35 cellular contexts compared by ENCODE assay signal in genomic region chr11:71135112-71135511, GRCh38.
"Had no signal": no experiment of that assay in that cellular context is flagged by ENCODE, and none has a peak within 500 bp of the region (broad histone marks: within the 10 kb centered on the region; RNA-seq: fewer than 3 reads in every experiment).

No MANE protein-coding gene starts in this region.

- H3K27ac Mint-ChIP-seq: activated CD4-positive, alpha-beta memory T cell treated with anti-CD3 and anti-CD28 coated beads, Interleukin-2, amount 10 ng/mL, durations not matched to agents 7 days and 5 days; activated CD4-positive, alpha-beta T cell treated with anti-CD3 and anti-CD28 coated beads for 36 hours; activated CD4-positive, alpha-beta T cell treated with anti-CD3 and anti-CD28 coated beads, Interleukin-2, amount 10 ng/mL, durations not matched to agents 7 days and 5 days; activated CD8-positive, alpha-beta memory T cell treated with anti-CD3 and anti-CD28 coated beads, Interleukin-2, amount 10 ng/mL, durations not matched to agents 7 days and 5 days; activated CD8-positive, alpha-beta T cell treated with anti-CD3 and anti-CD28 coated beads, Interleukin-2, amount 10 ng/mL, durations not matched to agents 7 days and 5 days; activated naive CD4-positive, alpha-beta T cell treated with anti-CD3 and anti-CD28 coated beads, Interleukin-2, amount 10 ng/mL, durations not matched to agents 7 days and 5 days; activated naive CD4-positive, alpha-beta T cell treated with anti-CD3 and anti-CD28 coated beads, Interleukin-2, amount 50 U/mL, for 24 hours; activated naive CD8-positive, alpha-beta T cell treated with anti-CD3 and anti-CD28 coated beads, Interleukin-2, amount 10 ng/mL, durations not matched to agents 7 days and 5 days; activated naive CD8-positive, alpha-beta T cell treated with anti-CD3 and anti-CD28 coated beads, Interleukin-2, amount 50 U/mL, for 24 hours; activated T-cell treated with anti-CD3 and anti-CD28 coated beads, Interleukin-2, amount 50 U/mL, for 24 hours; activated T-helper 2 cell treated with anti-CD3 and anti-CD28 coated beads, Interferon-gamma antibody, Interleukin-2, Interleukin-4, amounts not matched to agents 10 μg/mL and 5 μg/mL and 100 μg/mL, durations not matched to agents 14 hours and 24 hours and 36 hours; brain; T-helper 1 cell treated with Interleukin-12 subunit alpha and Interleukin-12 subunit beta and Interleukin-4 antibody, amounts not matched to agents 30 μg/mL and 1 μg/mL, for 36 hours; T-helper 2 cell treated with Interferon-gamma antibody and Interleukin-4, amounts not matched to agents 5 μg/mL and 100 μg/mL, for 36 hours had no signal

- ATAC-seq: activated CD4-positive, alpha-beta T cell treated with anti-CD3 and anti-CD28 coated beads for 36 hours; activated CD4-positive, CD25-positive, alpha-beta regulatory T cell treated with anti-CD3 and anti-CD28 coated beads, Interleukin-2, amount 50 U/mL, for 24 hours; activated CD8-positive, alpha-beta memory T cell treated with anti-CD3 and anti-CD28 coated beads, Interleukin-2, amount 10 ng/mL, durations not matched to agents 7 days and 5 days; activated CD8-positive, alpha-beta T cell treated with anti-CD3 and anti-CD28 coated beads, Interleukin-2, amount 10 ng/mL, durations not matched to agents 7 days and 5 days; activated naive CD8-positive, alpha-beta T cell treated with anti-CD3 and anti-CD28 coated beads, Interleukin-2, amount 50 U/mL, for 24 hours had no signal

- H3K36me3 Mint-ChIP-seq: activated CD8-positive, alpha-beta memory T cell treated with anti-CD3 and anti-CD28 coated beads, Interleukin-2, amount 10 ng/mL, durations not matched to agents 7 days and 5 days; activated naive CD4-positive, alpha-beta T cell treated with anti-CD3 and anti-CD28 coated beads, Interleukin-2, amount 10 ng/mL, durations not matched to agents 7 days and 5 days; activated naive CD4-positive, alpha-beta T cell treated with anti-CD3 and anti-CD28 coated beads, Interleukin-2, amount 50 U/mL, for 24 hours; activated naive CD8-positive, alpha-beta T cell treated with anti-CD3 and anti-CD28 coated beads, Interleukin-2, amount 10 ng/mL, durations not matched to agents 7 days and 5 days; brain had no signal

- H3K27me3 Mint-ChIP-seq: activated CD4-positive, alpha-beta memory T cell treated with anti-CD3 and anti-CD28 coated beads, Interleukin-2, amount 10 ng/mL, durations not matched to agents 7 days and 5 days; activated CD4-positive, alpha-beta T cell treated with anti-CD3 and anti-CD28 coated beads, Interleukin-2, amount 10 ng/mL, durations not matched to agents 7 days and 5 days; activated CD8-positive, alpha-beta memory T cell treated with anti-CD3 and anti-CD28 coated beads, Interleukin-2, amount 10 ng/mL, durations not matched to agents 7 days and 5 days; activated naive CD4-positive, alpha-beta T cell treated with anti-CD3 and anti-CD28 coated beads, Interleukin-2, amount 10 ng/mL, durations not matched to agents 7 days and 5 days; activated naive CD8-positive, alpha-beta T cell treated with anti-CD3 and anti-CD28 coated beads, Interleukin-2, amount 10 ng/mL, durations not matched to agents 7 days and 5 days; activated naive CD8-positive, alpha-beta T cell treated with anti-CD3 and anti-CD28 coated beads, Interleukin-2, amount 50 U/mL, for 24 hours had no signal

- DNase-seq: activated CD4-positive, alpha-beta memory T cell treated with anti-CD3 and anti-CD28 coated beads, Interleukin-2, amount 10 ng/mL, durations not matched to agents 7 days and 5 days; activated CD4-positive, alpha-beta T cell treated with anti-CD3 and anti-CD28 coated beads for 1 hour; activated CD4-positive, alpha-beta T cell treated with anti-CD3 and anti-CD28 coated beads for 36 hours; activated CD4-positive, alpha-beta T cell treated with anti-CD3 and anti-CD28 coated beads for 48 hours; activated CD4-positive, alpha-beta T cell treated with anti-CD3 and anti-CD28 coated beads, Interleukin-2, amount 10 ng/mL, durations not matched to agents 7 days and 5 days; activated CD4-positive, alpha-beta T cell treated with anti-CD3 and anti-CD28 coated beads, Interleukin-2, amount 50 U/mL, for 48 hours; activated CD4-positive, CD25-positive, alpha-beta regulatory T cell; activated CD8-positive, alpha-beta memory T cell treated with anti-CD3 and anti-CD28 coated beads for 24 hours; activated CD8-positive, alpha-beta memory T cell treated with anti-CD3 and anti-CD28 coated beads, Interleukin-2, amount 10 ng/mL, durations not matched to agents 7 days and 5 days; activated CD8-positive, alpha-beta memory T cell treated with anti-CD3 and anti-CD28 coated beads, Interleukin-2, amount 50 U/mL, for 48 hours; activated CD8-positive, alpha-beta T cell treated with anti-CD3 and anti-CD28 coated beads, Interleukin-2, amount 10 ng/mL, durations not matched to agents 7 days and 5 days; activated effector memory CD4-positive, alpha-beta T cell treated with Interleukin-2 at 50 U/mL for 16 hours; activated gamma-delta T cell; activated naive CD4-positive, alpha-beta T cell treated with anti-CD3 and anti-CD28 coated beads, Interleukin-2, amount 10 ng/mL, durations not matched to agents 7 days and 5 days; activated naive CD4-positive, alpha-beta T cell treated with Interleukin-2 at 50 U/mL for 16 hours; activated naive CD8-positive, alpha-beta T cell treated with anti-CD3 and anti-CD28 coated beads, Interleukin-2, amount 10 ng/mL, durations not matched to agents 7 days and 5 days; activated naive CD8-positive, alpha-beta T cell treated with anti-CD3 and anti-CD28 coated beads, Interleukin-2, amount 50 U/mL, for 24 hours; activated T-cell treated with anti-CD3 and anti-CD28 coated beads, Interleukin-2, amount 50 U/mL, for 24 hours; activated T-cell treated with anti-CD3 and anti-CD28 coated beads, Interleukin-2, amount 50 U/mL, for 48 hours; amygdala; anterior cingulate cortex; caudate nucleus; cerebellar nuclear complex; T-helper 1 cell; T-helper 2 cell; T-helper 9 cell had no signal

- FAIRE-seq: bronchial epithelial cell, TTC549 had no signal

- H3K4me1 Mint-ChIP-seq: activated CD4-positive, alpha-beta memory T cell treated with anti-CD3 and anti-CD28 coated beads, Interleukin-2, amount 10 ng/mL, durations not matched to agents 7 days and 5 days; activated CD4-positive, alpha-beta T cell treated with anti-CD3 and anti-CD28 coated beads for 36 hours; activated CD4-positive, alpha-beta T cell treated with anti-CD3 and anti-CD28 coated beads, Interleukin-2, amount 10 ng/mL, durations not matched to agents 7 days and 5 days; activated CD8-positive, alpha-beta memory T cell treated with anti-CD3 and anti-CD28 coated beads, Interleukin-2, amount 10 ng/mL, durations not matched to agents 7 days and 5 days; activated naive CD4-positive, alpha-beta T cell treated with anti-CD3 and anti-CD28 coated beads, Interleukin-2, amount 10 ng/mL, durations not matched to agents 7 days and 5 days; activated naive CD4-positive, alpha-beta T cell treated with anti-CD3 and anti-CD28 coated beads, Interleukin-2, amount 50 U/mL, for 24 hours; activated naive CD8-positive, alpha-beta T cell treated with anti-CD3 and anti-CD28 coated beads, Interleukin-2, amount 10 ng/mL, durations not matched to agents 7 days and 5 days; activated naive CD8-positive, alpha-beta T cell treated with anti-CD3 and anti-CD28 coated beads, Interleukin-2, amount 50 U/mL, for 24 hours; central memory CD8-positive, alpha-beta T cell had no signal

- H3K9me3 Mint-ChIP-seq: activated naive CD4-positive, alpha-beta T cell treated with anti-CD3 and anti-CD28 coated beads, Interleukin-2, amount 50 U/mL, for 24 hours; activated naive CD8-positive, alpha-beta T cell treated with anti-CD3 and anti-CD28 coated beads, Interleukin-2, amount 10 ng/mL, durations not matched to agents 7 days and 5 days; activated naive CD8-positive, alpha-beta T cell treated with anti-CD3 and anti-CD28 coated beads, Interleukin-2, amount 50 U/mL, for 24 hours; activated T-cell treated with anti-CD3 and anti-CD28 coated beads, Interleukin-2, amount 50 U/mL, for 24 hours; activated T-helper 2 cell treated with anti-CD3 and anti-CD28 coated beads, Interferon-gamma antibody, Interleukin-2, Interleukin-4, amounts not matched to agents 10 μg/mL and 5 μg/mL and 100 μg/mL, durations not matched to agents 14 hours and 24 hours and 36 hours; central memory CD8-positive, alpha-beta T cell; T-helper 1 cell treated with Interleukin-12 subunit alpha and Interleukin-12 subunit beta and Interleukin-4 antibody, amounts not matched to agents 30 μg/mL and 1 μg/mL, for 36 hours; T-helper 2 cell treated with Interferon-gamma antibody and Interleukin-4, amounts not matched to agents 5 μg/mL and 100 μg/mL, for 36 hours had no signal

- H3K4me3 Mint-ChIP-seq: activated CD4-positive, alpha-beta memory T cell treated with anti-CD3 and anti-CD28 coated beads, Interleukin-2, amount 10 ng/mL, durations not matched to agents 7 days and 5 days; activated CD4-positive, alpha-beta T cell treated with anti-CD3 and anti-CD28 coated beads for 36 hours; activated CD4-positive, alpha-beta T cell treated with anti-CD3 and anti-CD28 coated beads, Interleukin-2, amount 10 ng/mL, durations not matched to agents 7 days and 5 days; activated CD8-positive, alpha-beta memory T cell treated with anti-CD3 and anti-CD28 coated beads, Interleukin-2, amount 10 ng/mL, durations not matched to agents 7 days and 5 days; activated CD8-positive, alpha-beta T cell treated with anti-CD3 and anti-CD28 coated beads, Interleukin-2, amount 10 ng/mL, durations not matched to agents 7 days and 5 days; activated naive CD4-positive, alpha-beta T cell treated with anti-CD3 and anti-CD28 coated beads, Interleukin-2, amount 10 ng/mL, durations not matched to agents 7 days and 5 days; activated naive CD4-positive, alpha-beta T cell treated with anti-CD3 and anti-CD28 coated beads, Interleukin-2, amount 50 U/mL, for 24 hours; activated naive CD8-positive, alpha-beta T cell treated with anti-CD3 and anti-CD28 coated beads, Interleukin-2, amount 10 ng/mL, durations not matched to agents 7 days and 5 days; activated naive CD8-positive, alpha-beta T cell treated with anti-CD3 and anti-CD28 coated beads, Interleukin-2, amount 50 U/mL, for 24 hours; activated T-cell treated with anti-CD3 and anti-CD28 coated beads, Interleukin-2, amount 50 U/mL, for 24 hours; brain; central memory CD8-positive, alpha-beta T cell; T-helper 1 cell treated with Interleukin-12 subunit alpha and Interleukin-12 subunit beta and Interleukin-4 antibody, amounts not matched to agents 30 μg/mL and 1 μg/mL, for 36 hours; T-helper 2 cell treated with Interferon-gamma antibody and Interleukin-4, amounts not matched to agents 5 μg/mL and 100 μg/mL, for 36 hours had no signal
